ENCODE assay signal across 8 cellular contexts in the genomic region with DNA sequence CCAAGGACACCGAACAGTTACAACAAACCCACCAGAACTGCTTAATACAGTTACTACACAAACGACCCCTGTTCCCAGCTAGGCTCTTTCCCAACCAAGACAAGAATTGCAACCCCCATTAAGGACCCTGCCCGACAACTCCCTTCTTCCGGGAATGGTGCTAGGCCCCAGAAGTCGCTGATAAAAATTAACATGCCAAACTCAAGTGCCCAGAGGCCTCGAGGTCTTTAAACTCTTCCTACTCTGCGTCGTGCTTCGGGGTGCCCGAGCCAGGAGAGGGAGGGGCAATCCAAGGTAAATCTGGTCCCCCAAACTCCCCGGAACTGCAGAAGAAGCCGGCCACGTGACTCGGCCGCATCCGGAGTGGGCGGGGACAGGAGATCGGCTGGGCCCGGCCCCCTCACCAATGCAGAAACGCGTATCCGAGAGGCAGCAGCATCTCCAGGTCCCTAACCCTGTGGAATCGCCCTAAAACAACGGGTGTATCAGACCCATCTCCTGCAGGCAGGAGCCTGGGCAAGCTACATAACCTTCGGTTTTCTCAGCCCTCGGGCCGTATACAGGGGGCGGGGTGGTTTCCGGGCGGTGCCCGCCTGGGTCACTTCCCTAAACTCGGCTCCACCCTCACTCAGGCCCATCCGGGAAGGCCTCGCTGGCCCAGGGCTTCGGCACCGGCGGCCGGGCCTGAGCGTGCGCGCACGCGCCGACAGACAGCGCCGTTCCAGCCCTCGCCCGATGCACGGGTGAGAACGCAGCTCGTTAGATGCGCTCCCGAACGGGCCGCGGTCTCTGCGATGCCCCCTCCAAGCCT. TPM values are rescaled to one million over a fixed set of nuclear protein-coding genes. Genes with fewer than 3 reads are reported as not detected.
A peak's percentile ranks its signal among the peaks of the same experiment; 100 is the strongest.
DNase-seq lines count a peak whose midpoint lies in the region; ATAC-seq, FAIRE-seq and TF ChIP-seq lines count a peak whose summit lies in the region.

No MANE protein-coding gene starts in this region.

- peak overlapping the region; percentile 83 to 84 for H3K4me2 ChIP-seq in H1 (ENCODE audit: insufficient read depth in 1 of 2, low read depth in 2 of 2, low read length in 2 of 2)

- H3K27ac ChIP-seq in H1 (ENCODE audit: low read depth, low read length): peak overlapping the region; percentile 81

- no peak overlapping the region for H2AFZ ChIP-seq in H1 (ENCODE audit: low read length)

- peaks cover 17 to 34% (median 30%) of the 10 kb centered on the region in 4 experiments for H3K36me3 ChIP-seq in H1 (ENCODE audit: control insufficient read depth in 2 of 4, insufficient read depth in 4 of 4, low read length in 3 of 4)

- H4K91ac ChIP-seq in H1 (replicated peaks; ENCODE audit: insufficient read length, low read length): peak overlapping the region; percentile 77

- no peak overlapping the region for H2BK12ac ChIP-seq in H1 (ENCODE audit: low read depth, low read length)

- peaks cover 19% of the 10 kb centered on the region for H3K23me2 ChIP-seq in H1 (ENCODE audit: low read depth, low read length)

- no peak for DNase-seq in GM12864 (ENCODE audit: low read depth)
- DNase-seq in NCI-H748 treated with DMSO at 0.1 percent for 48 hours (lab: John Stamatoyannopoulos, UW): peak; percentile 28
- peak; percentile 65 to 76 (median 75) for DNase-seq in activated CD8-positive, alpha-beta memory T cell treated with anti-CD3 and anti-CD28 coated beads for 48 hours (ENCODE audit: low read depth in 2 of 3, low spot score in 2 of 3)
- DNase-seq in H1 (ENCODE audit: low read depth in 1 of 2, low spot score in 2 of 2): peak in 1 of 2 experiments; percentile 84
- DNase-seq in mesenteric fat pad (ENCODE audit: low spot score): peak; percentile 96
- DNase-seq in stimulated activated CD8-positive, alpha-beta memory T cell treated with anti-CD3 and anti-CD28 coated beads, Interleukin-12 subunit alpha, Interleukin-12 subunit beta, amount 100 ng/mL, for 4 hours (ENCODE audit: low read depth): peak; percentile 71
- DNase-seq in iPS-NIHi11 (ENCODE audit: low spot score): no peak

- H3K4ac ChIP-seq in H1 (replicated peaks; ENCODE audit: insufficient read length, low read depth, low read length): peak overlapping the region; percentile 63

- TF ChIP-seq RAD21 in H1 (IDR thresholded peaks at IDR 0.05 in 1 of 2, conservative IDR thresholded peaks at IDR 0.05 in 1 of 2; ENCODE audit: low read depth in 2 of 2, low read length in 2 of 2): no peak

- peaks cover 20% of the 10 kb centered on the region for H3K79me1 ChIP-seq in H1 (ENCODE audit: low read depth, low read length)

- peaks cover 0 to 15% (median 6%) of the 10 kb centered on the region in 4 experiments; a peak in 5 of 7 replicates for H3K4me1 ChIP-seq in H1 (replicated peaks in 1 of 4; ENCODE audit: control insufficient read depth in 3 of 4, insufficient read depth in 4 of 4, low read length in 3 of 4)

- no peak overlapping the region for H3K14ac ChIP-seq in H1 (ENCODE audit: insufficient read length)

- no peaks in the 10 kb centered on the region for H3K9me3 ChIP-seq in H1 (ENCODE audit: insufficient read depth in 2 of 2, low read depth in 1 of 2, low read length in 1 of 2)

- H2AK5ac ChIP-seq in H1 (ENCODE audit: low read depth, low read length): peak overlapping the region; percentile 61; the same call in 1 of the 2 replicates

- H3K56ac ChIP-seq in H1 (replicated peaks; ENCODE audit: insufficient read length, low read depth, low read length): peak overlapping the region; percentile 48

- no peak overlapping the region for H3K23ac ChIP-seq in H1 (ENCODE audit: insufficient read length)

- H4K8ac ChIP-seq in H1 (ENCODE audit: extremely low read depth, insufficient read depth, low read length): peak overlapping the region; percentile 95

- H2BK15ac ChIP-seq in H1 (ENCODE audit: low read length): no peak overlapping the region

- POLR2A ChIA-PET in H1 (lab: Charles Lee; ENCODE audit: partially characterized antibody): interaction anchor here (0.5 to 39.7 kb wide), 14 partner anchors 1 to 356 kb away, joined by 3 to 1071 read pairs (median 4); a partner anchor contains a TSS

- H4K20me1 ChIP-seq in H1 (replicated peaks in 1 of 2; ENCODE audit: control insufficient read depth in 1 of 2, insufficient read depth in 2 of 2, low read length in 2 of 2): peaks cover 29 to 30% of the 10 kb centered on the region in 2 experiments

- ATAC-seq in HG02759 (IDR thresholded peaks at IDR 0.05; ENCODE audit: unreplicated experiment): peak; percentile 36

- H2BK120ac ChIP-seq in H1 (replicated peaks; ENCODE audit: low read depth, low read length): no peak overlapping the region

- TF ChIP-seq POLR2A in H1 (IDR thresholded peaks at IDR 0.05; ENCODE audit: control extremely low read depth in 1 of 2, low read depth in 2 of 2, low read length in 2 of 2): peak in 1 of 2 experiments; percentile 63; a peak in 1 of 3 replicates

- no peak overlapping the region for H2BK20ac ChIP-seq in H1 (ENCODE audit: low read length)

- peak overlapping the region; percentile 95 for H2BK5ac ChIP-seq in H1 (ENCODE audit: low read depth, low read length)

- CTCF ChIA-PET in H1 (lab: Charles Lee; ENCODE audit: partially characterized antibody): interaction anchor here (0.9 to 8.6 kb wide), 3 partner anchors 13 to 41 kb away, joined by 4 to 71 read pairs (median 8); a partner anchor contains a TSS

- 4% methylated on average over 53 of the region's 57 CpGs; no CpG with 5 or more reads in 1 of the 2 experiments for WGBS in H1 (ENCODE audit: extremely low coverage in 1 of 2, insufficient coverage in 1 of 2, insufficient read length in 1 of 2, insufficient replicate concordance in 2 of 2, low coverage in 1 of 2, low lambda C conversion rate in 2 of 2, missing lambda C conversion rate in 1 of 2), 2 experiments

- FAIRE-seq in H1 (lab: Jason Lieb, UNC): no peak

- H3K4me3 ChIP-seq in GM12864 (ENCODE audit: low read depth, low read length) (peak overlapping the region; percentile 81), H1 (ENCODE audit: extremely low read depth in 1 of 4, insufficient read depth in 2 of 4, low read depth in 3 of 4, low read length in 4 of 4) (peak overlapping the region; percentile 86 to 96 (median 91))

- peak overlapping the region; percentile 55 for H3K18ac ChIP-seq in H1 (ENCODE audit: extremely low read depth, low read length)

- peak overlapping the region; percentile 55 for H4K5ac ChIP-seq in H1 (ENCODE audit: insufficient read length, low read depth, low read length)

- no peak for TF ChIP-seq EP300 in H1 (IDR thresholded peaks at IDR 0.05; ENCODE audit: borderline replicate concordance in 1 of 2, low read depth in 2 of 2, low read length in 2 of 2)

- no peaks in the 10 kb centered on the region for H3K27me3 ChIP-seq in H1 (replicated peaks in 1 of 4; ENCODE audit: control insufficient read depth in 3 of 4, extremely low read depth in 1 of 4, insufficient read depth in 3 of 4, low read length in 3 of 4)

- peaks cover 15 to 41% of the 10 kb centered on the region in 2 experiments for H3K79me2 ChIP-seq in H1 (ENCODE audit: control insufficient read depth in 1 of 2, insufficient read depth in 2 of 2, low read length in 2 of 2)

- H3K9ac ChIP-seq in H1 (replicated peaks in 1 of 4; ENCODE audit: extremely low read depth in 1 of 4, low read depth in 3 of 4, low read length in 3 of 4): peak overlapping the region; percentile 85 to 90 (median 88)

- TF ChIP-seq CTCF in GM12864 (IDR thresholded peaks at IDR 0.05; ENCODE audit: low read depth, low read length, missing control alignments) (no peak), H1 (IDR thresholded peaks at IDR 0.05; ENCODE audit: control extremely low read depth in 1 of 3, insufficient read depth in 1 of 3, low read depth in 1 of 3, low read length in 3 of 3) (no peak)

RNA-seq across cellular contexts. Expression of a gene that starts 1.1 kb away (rescaled TPM):
- 1,252 and 1,270 TPM in 2 replicates for total RNA-seq in H1 (2021; fragmentation: NEBNext Ultra II Directional; extraction: Animal tissue kit (Norgen Biotek cat#: 25700))
- 1,365 and 1,809 TPM in 2 replicates for polyA plus RNA-seq in H1 (2011; rRNA removed)
- 1,336 TPM for polyA plus RNA-seq in H1 (2011; cell fraction: cytosol; rRNA removed)
- 788 TPM for polyA plus RNA-seq in H1 (2011; cell fraction: nucleus; rRNA removed)
- 1,064 to 1,459 TPM (median 1,329 TPM) in 4 replicates for polyA plus RNA-seq in H1 (2012, experiment 1 of 2)
- polyA plus RNA-seq in H1 (2012, experiment 2 of 2): 1,254 TPM
- polyA plus RNA-seq in H1 (2013, experiment 1 of 2): 989 TPM
- polyA plus RNA-seq in H1 (2013, experiment 2 of 2): 932 TPM
- 1,332 and 1,357 TPM in 2 replicates for polyA minus RNA-seq in H1 (2011; rRNA and poly(A)+ RNA removed)
- polyA minus RNA-seq in H1 (2011; cell fraction: cytosol; rRNA and poly(A)+ RNA removed): 622 TPM
- polyA minus RNA-seq in H1 (2011; cell fraction: nucleus; rRNA and poly(A)+ RNA removed): 426 TPM
- total RNA-seq in mesenteric fat pad: 818 TPM

RNA-seq across cellular contexts. Expression of a gene that starts 3.3 kb away (rescaled TPM):
- 30.2 and 36.0 TPM in 2 replicates for total RNA-seq in H1 (2021; fragmentation: NEBNext Ultra II Directional; extraction: Animal tissue kit (Norgen Biotek cat#: 25700))
- 31.5 and 44.1 TPM in 2 replicates for polyA plus RNA-seq in H1 (2011; rRNA removed)
- polyA plus RNA-seq in H1 (2011; cell fraction: cytosol; rRNA removed): 41.8 TPM
- polyA plus RNA-seq in H1 (2011; cell fraction: nucleus; rRNA removed): 222 TPM
- polyA plus RNA-seq in H1 (2012, experiment 1 of 2): 30.7 to 47.5 TPM (median 37.9 TPM) in 4 replicates
- 39.0 TPM for polyA plus RNA-seq in H1 (2012, experiment 2 of 2)
- polyA plus RNA-seq in H1 (2013, experiment 1 of 2): 35.0 TPM
- polyA plus RNA-seq in H1 (2013, experiment 2 of 2): 32.2 TPM
- 13.3 and 24.3 TPM in 2 replicates for polyA minus RNA-seq in H1 (2011; rRNA and poly(A)+ RNA removed)
- 23.6 TPM for polyA minus RNA-seq in H1 (2011; cell fraction: cytosol; rRNA and poly(A)+ RNA removed)
- 60.4 TPM for polyA minus RNA-seq in H1 (2011; cell fraction: nucleus; rRNA and poly(A)+ RNA removed)
- 38.0 TPM for total RNA-seq in mesenteric fat pad

RNA-seq across cellular contexts. Expression of a gene that starts 15.7 kb away (rescaled TPM):
- total RNA-seq in H1 (2021; fragmentation: NEBNext Ultra II Directional; extraction: Animal tissue kit (Norgen Biotek cat#: 25700)): 8.8 and 9.7 TPM in 2 replicates
- 17.2 and 24.2 TPM in 2 replicates for polyA plus RNA-seq in H1 (2011; rRNA removed)
- 16.2 TPM for polyA plus RNA-seq in H1 (2011; cell fraction: cytosol; rRNA removed)
- 54.9 TPM for polyA plus RNA-seq in H1 (2011; cell fraction: nucleus; rRNA removed)
- 6.4 to 12.6 TPM (median 9.4 TPM) in 4 replicates for polyA plus RNA-seq in H1 (2012, experiment 1 of 2)
- polyA plus RNA-seq in H1 (2012, experiment 2 of 2): 8.4 TPM
- polyA plus RNA-seq in H1 (2013, experiment 1 of 2): 14.8 TPM
- 14.3 TPM for polyA plus RNA-seq in H1 (2013, experiment 2 of 2)
- 5.3 and 6.1 TPM in 2 replicates for polyA minus RNA-seq in H1 (2011; rRNA and poly(A)+ RNA removed)
- polyA minus RNA-seq in H1 (2011; cell fraction: cytosol; rRNA and poly(A)+ RNA removed): 5.7 TPM
- polyA minus RNA-seq in H1 (2011; cell fraction: nucleus; rRNA and poly(A)+ RNA removed): 17.4 TPM
- total RNA-seq in mesenteric fat pad: 87.7 TPM

RNA-seq across cellular contexts. Expression of a gene that starts 22.7 kb away (rescaled TPM):
- not detected in 2 replicates for total RNA-seq in H1 (2021; fragmentation: NEBNext Ultra II Directional; extraction: Animal tissue kit (Norgen Biotek cat#: 25700))
- not detected in 2 replicates for polyA plus RNA-seq in H1 (2011; rRNA removed)
- polyA plus RNA-seq in H1 (2011; cell fraction: cytosol; rRNA removed): not detected
- not detected for polyA plus RNA-seq in H1 (2011; cell fraction: nucleus; rRNA removed)
- polyA plus RNA-seq in H1 (2012, experiment 1 of 2): not detected in 4 replicates
- polyA plus RNA-seq in H1 (2012, experiment 2 of 2): not detected
- polyA plus RNA-seq in H1 (2013, experiment 1 of 2): not detected
- polyA plus RNA-seq in H1 (2013, experiment 2 of 2): not detected
- polyA minus RNA-seq in H1 (2011; rRNA and poly(A)+ RNA removed): not detected in 2 replicates
- polyA minus RNA-seq in H1 (2011; cell fraction: cytosol; rRNA and poly(A)+ RNA removed): not detected
- polyA minus RNA-seq in H1 (2011; cell fraction: nucleus; rRNA and poly(A)+ RNA removed): not detected
- 1.3 TPM for total RNA-seq in mesenteric fat pad

RNA-seq across cellular contexts. Expression of a gene that starts 23.1 kb away (rescaled TPM):
- total RNA-seq in H1 (2021; fragmentation: NEBNext Ultra II Directional; extraction: Animal tissue kit (Norgen Biotek cat#: 25700)): 1.1 and 2.2 TPM in 2 replicates
- 0.76 and 1.4 TPM in 2 replicates for polyA plus RNA-seq in H1 (2011; rRNA removed)
- polyA plus RNA-seq in H1 (2011; cell fraction: cytosol; rRNA removed): 0.96 TPM
- 7.1 TPM for polyA plus RNA-seq in H1 (2011; cell fraction: nucleus; rRNA removed)
- polyA plus RNA-seq in H1 (2012, experiment 1 of 2): 1.2 to 2.6 TPM (median 2.2 TPM) in 4 replicates
- 1.2 TPM for polyA plus RNA-seq in H1 (2012, experiment 2 of 2)
- 0.61 TPM for polyA plus RNA-seq in H1 (2013, experiment 1 of 2)
- polyA plus RNA-seq in H1 (2013, experiment 2 of 2): 0.57 TPM
- polyA minus RNA-seq in H1 (2011; rRNA and poly(A)+ RNA removed): 0.54 and 1.1 TPM in 2 replicates
- polyA minus RNA-seq in H1 (2011; cell fraction: cytosol; rRNA and poly(A)+ RNA removed): not detected
- 1.6 TPM for polyA minus RNA-seq in H1 (2011; cell fraction: nucleus; rRNA and poly(A)+ RNA removed)
- total RNA-seq in mesenteric fat pad: not detected

Comparison
In these comparisons a context has a peak if more than half of its experiments do, and no peak if none do; other contexts are left out.
1. DNase-seq: peak in NCI-H748 treated with DMSO at 0.1 percent for 48 hours (single experiment), activated CD8-positive, alpha-beta memory T cell treated with anti-CD3 and anti-CD28 coated beads for 48 hours (3 of 3), mesenteric fat pad (single experiment) and stimulated activated CD8-positive, alpha-beta memory T cell treated with anti-CD3 and anti-CD28 coated beads, Interleukin-12 subunit alpha, Interleukin-12 subunit beta, amount 100 ng/mL, for 4 hours (single experiment); none in GM12864 (single experiment) and iPS-NIHi11 (single experiment).